14 cellular contexts compared by ENCODE assay signal in the genomic region with DNA sequence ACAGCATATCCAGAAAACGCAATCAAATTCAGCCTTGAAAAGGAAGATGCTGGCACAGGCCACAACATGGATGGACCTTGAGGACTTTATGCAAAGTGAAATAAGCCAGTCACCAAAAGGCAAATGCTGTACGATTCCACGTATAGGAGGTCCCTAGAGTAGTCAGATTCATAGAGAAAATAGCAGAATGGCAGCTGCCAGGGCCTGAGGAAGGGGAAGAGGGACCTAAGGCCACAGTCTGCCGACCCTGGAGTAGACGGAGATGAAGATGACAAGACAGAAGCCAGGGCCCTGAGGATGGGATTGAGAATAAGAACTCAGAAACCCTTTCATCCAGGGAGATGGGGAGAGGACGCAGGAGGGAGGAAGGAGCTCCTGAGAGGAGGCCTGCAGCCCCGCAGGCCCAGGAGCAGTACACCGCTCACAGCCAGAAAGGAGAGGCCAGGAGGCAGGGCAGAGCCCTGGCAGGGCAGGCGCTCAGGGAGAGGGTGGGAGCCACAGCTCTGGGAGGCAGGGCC. TPM values are rescaled to one million over a fixed set of nuclear protein-coding genes. Genes with fewer than 3 reads are reported as not detected.
DNase-seq lines count a peak whose midpoint lies in the region; ATAC-seq and TF ChIP-seq lines count a peak whose summit lies in the region.
"Had no signal": no experiment of that assay in that cellular context is flagged by ENCODE, and none has a peak within 500 bp of the region (broad histone marks: within the 10 kb centered on the region; RNA-seq: fewer than 3 reads in every experiment).

No MANE protein-coding gene starts in this region.

- TF ChIP-seq POLR2A in sigmoid colon (IDR thresholded peaks at IDR 0.05) = no peak

- WGBS in sigmoid colon, 2 donors = 85 to 91% methylated on average over 9 of the region's 9 CpGs

- intact Hi-C loops in activated CD4-positive, alpha-beta T cell treated with anti-CD3 and anti-CD28 coated beads, Interleukin-2, amount 10 ng/mL, durations not matched to agents 24 days and 14 days (cut with micrococcal nuclease) = no loop called here
- intact Hi-C loops in activated CD8-positive, alpha-beta T cell treated with anti-CD3 and anti-CD28 coated beads for 36 hours (cut with micrococcal nuclease) = no loop called here
- intact Hi-C loops in sigmoid colon (cut with DNase I) = no loop called here

- no peak for TF ChIP-seq CTCF in activated CD8-positive, alpha-beta T cell treated with anti-CD3 and anti-CD28 coated beads for 36 hours (IDR thresholded peaks at IDR 0.05)
- TF ChIP-seq CTCF in sigmoid colon (IDR thresholded peaks at IDR 0.05) = no peak

- POLR2A ChIA-PET in activated CD8-positive, alpha-beta T cell treated with anti-CD3 and anti-CD28 coated beads for 36 hours (lab: Charles Lee) = interaction anchor here (0.9 to 4.7 kb wide), 5 partner anchors 9 to 204 kb away, joined by 3 to 38 read pairs (median 11); a partner anchor contains a TSS

- H3K4me1 Mint-ChIP-seq in activated CD4-positive, alpha-beta T cell treated with anti-CD3 and anti-CD28 coated beads, Interleukin-2, amount 10 ng/mL, durations not matched to agents 24 days and 14 days = peaks cover 34% of the 10 kb centered on the region
- peaks cover 56% of the 10 kb centered on the region for H3K4me1 Mint-ChIP-seq in activated CD8-positive, alpha-beta T cell treated with anti-CD3 and anti-CD28 coated beads for 36 hours (ENCODE audit: low read depth)
- H3K4me1 Mint-ChIP-seq: neural progenitor cell had no signal

- peak overlapping the region; percentile 72 for H3K4me3 Mint-ChIP-seq in activated CD4-positive, alpha-beta T cell treated with anti-CD3 and anti-CD28 coated beads, Interleukin-2, amount 10 ng/mL, durations not matched to agents 24 days and 14 days
- H3K4me3 Mint-ChIP-seq in activated CD8-positive, alpha-beta T cell treated with anti-CD3 and anti-CD28 coated beads for 36 hours = peak overlapping the region; percentile 81
- H3K4me3 Mint-ChIP-seq: neural progenitor cell had no signal

- H3K27me3 Mint-ChIP-seq in activated CD4-positive, alpha-beta T cell treated with anti-CD3 and anti-CD28 coated beads, Interleukin-2, amount 10 ng/mL, durations not matched to agents 24 days and 14 days = no peaks in the 10 kb centered on the region
- H3K27me3 Mint-ChIP-seq in activated CD8-positive, alpha-beta T cell treated with anti-CD3 and anti-CD28 coated beads for 36 hours = no peaks in the 10 kb centered on the region

- no peaks in the 10 kb centered on the region for H3K27me3 ChIP-seq in sigmoid colon
- H3K27me3 ChIP-seq: neural progenitor cell had no signal

- H3K4me1 ChIP-seq in sigmoid colon = no peaks in the 10 kb centered on the region
- H3K4me1 ChIP-seq: neural progenitor cell had no signal

- CTCF ChIA-PET in activated CD8-positive, alpha-beta T cell treated with anti-CD3 and anti-CD28 coated beads for 36 hours (lab: Charles Lee) = interaction anchor here (1.1 kb wide), 1 partner anchor 39 kb away, joined by 4 read pairs; a partner anchor contains a TSS

- H3K36me3 Mint-ChIP-seq in activated CD4-positive, alpha-beta T cell treated with anti-CD3 and anti-CD28 coated beads, Interleukin-2, amount 10 ng/mL, durations not matched to agents 24 days and 14 days (ENCODE audit: low read depth) = peaks cover 46% of the 10 kb centered on the region
- peaks cover 38% of the 10 kb centered on the region for H3K36me3 Mint-ChIP-seq in activated CD8-positive, alpha-beta T cell treated with anti-CD3 and anti-CD28 coated beads for 36 hours (ENCODE audit: low read depth)

- peak overlapping the region; percentile 98 for H3K27ac Mint-ChIP-seq in activated CD4-positive, alpha-beta T cell treated with anti-CD3 and anti-CD28 coated beads, Interleukin-2, amount 10 ng/mL, durations not matched to agents 24 days and 14 days
- H3K27ac Mint-ChIP-seq in activated CD8-positive, alpha-beta T cell treated with anti-CD3 and anti-CD28 coated beads for 36 hours = peak overlapping the region; percentile 93
- H3K27ac Mint-ChIP-seq: neural progenitor cell had no signal

- ATAC-seq in GM21515 (IDR thresholded peaks at IDR 0.05; ENCODE audit: unreplicated experiment) = peak; percentile 2
- peak; percentile 1 for ATAC-seq in activated CD8-positive, alpha-beta T cell treated with anti-CD3 and anti-CD28 coated beads for 36 hours
- ATAC-seq in HG03520 (IDR thresholded peaks at IDR 0.05; ENCODE audit: unreplicated experiment) = no peak
- ATAC-seq: K562, SK-N-SH treated with all-trans-retinoic acid at 6 μM for 48 hours had no signal

- peaks cover 8% of the 10 kb centered on the region for H3K9me3 Mint-ChIP-seq in activated CD4-positive, alpha-beta T cell treated with anti-CD3 and anti-CD28 coated beads, Interleukin-2, amount 10 ng/mL, durations not matched to agents 24 days and 14 days
- H3K9me3 Mint-ChIP-seq in activated CD8-positive, alpha-beta T cell treated with anti-CD3 and anti-CD28 coated beads for 36 hours = no peaks in the 10 kb centered on the region
- H3K9me3 Mint-ChIP-seq: neural progenitor cell had no signal

- no peak overlapping the region for H3K27ac ChIP-seq in sigmoid colon
- H3K27ac ChIP-seq: neural progenitor cell had no signal

- no peak for TF ChIP-seq EP300 in sigmoid colon (IDR thresholded peaks at IDR 0.05)

- DNase-seq in activated CD4-positive, alpha-beta T cell treated with anti-CD3 and anti-CD28 coated beads, Interleukin-2, amount 10 ng/mL, durations not matched to agents 24 days and 14 days = no peak
- no peak for DNase-seq in activated CD4-positive, alpha-beta T cell treated with anti-CD3 and anti-CD28 coated beads for 1 hour
- DNase-seq in activated CD8-positive, alpha-beta T cell treated with anti-CD3 and anti-CD28 coated beads for 36 hours = no peak
- DNase-seq in sigmoid colon (peak; percentile 46), mesenteric fat pad (ENCODE audit: low spot score) (no peak), retina (no peak)
- DNase-seq: effector CD4-positive, alpha-beta T cell; foreskin melanocyte; mammary epithelial cell had no signal

- no peaks in the 10 kb centered on the region for H3K36me3 ChIP-seq in sigmoid colon
- H3K36me3 ChIP-seq: neural progenitor cell had no signal

- H3K9me3 ChIP-seq in sigmoid colon = no peaks in the 10 kb centered on the region

- no peak overlapping the region for H3K4me3 ChIP-seq in sigmoid colon
- H3K4me3 ChIP-seq: K562, neural progenitor cell had no signal

RNA-seq across cellular contexts. Expression of a gene that starts 8.1 kb away (rescaled TPM):
- 39.3 and 43.9 TPM in 2 replicates for total RNA-seq in activated CD4-positive, alpha-beta T cell treated with anti-CD3 and anti-CD28 coated beads, Interleukin-2, amount 10 ng/mL, durations not matched to agents 24 days and 14 days
- total RNA-seq in activated CD8-positive, alpha-beta T cell treated with anti-CD3 and anti-CD28 coated beads for 36 hours = 10 to 100 TPM; 33.2 to 36.6 TPM
- total RNA-seq in sigmoid colon (10 to 100 TPM; 18.9 to 47.9 (median 33.2) TPM), mesenteric fat pad (23.6 TPM)
- 10 to 100 TPM; 27.0 to 40.2 (median 29.1) TPM for polyA plus RNA-seq in sigmoid colon

RNA-seq across cellular contexts. Expression of a gene that starts 39.1 kb away (rescaled TPM):
- total RNA-seq in activated CD4-positive, alpha-beta T cell treated with anti-CD3 and anti-CD28 coated beads, Interleukin-2, amount 10 ng/mL, durations not matched to agents 24 days and 14 days = 87.5 and 92.0 TPM in 2 replicates
- 10 to 100 TPM; 71.3 to 74.8 TPM for total RNA-seq in activated CD8-positive, alpha-beta T cell treated with anti-CD3 and anti-CD28 coated beads for 36 hours
- total RNA-seq in sigmoid colon (1 to 10 TPM; 2.8 to 7.7 (median 4.7) TPM), mesenteric fat pad (6.4 TPM)
- polyA plus RNA-seq in sigmoid colon = 10 to 100 TPM in 1 of 3 donors, 1 to 10 TPM in 2; 1.4 to 16.4 (median 1.8) TPM

RNA-seq across cellular contexts. Expression of a gene that starts 40.1 kb away (rescaled TPM):
- 111 and 113 TPM in 2 replicates for total RNA-seq in activated CD4-positive, alpha-beta T cell treated with anti-CD3 and anti-CD28 coated beads, Interleukin-2, amount 10 ng/mL, durations not matched to agents 24 days and 14 days
- 10 to 100 TPM; 82.9 to 88.7 TPM for total RNA-seq in activated CD8-positive, alpha-beta T cell treated with anti-CD3 and anti-CD28 coated beads for 36 hours
- total RNA-seq in sigmoid colon = 10 to 100 TPM; 41.3 to 63.5 (median 56.8) TPM
- polyA plus RNA-seq in sigmoid colon = 10 to 100 TPM; 76.3 to 89.7 (median 78.7) TPM
- 48.9 TPM for total RNA-seq in mesenteric fat pad
